In genomic region chr3:31592764-31593163, GRCh38 we compare ENCODE assay signal across 15 cellular contexts.
"Had no signal": no experiment of that assay in that cellular context is flagged by ENCODE, and none has a peak within 500 bp of the region (broad histone marks: within the 10 kb centered on the region; RNA-seq: fewer than 3 reads in every experiment).

No MANE protein-coding gene starts in this region.

- H3K4me3 Mint-ChIP-seq: WTC11 had no signal

- DNase-seq: activated CD4-positive, alpha-beta T cell treated with anti-CD3 and anti-CD28 coated beads, Interleukin-2, amount 50 U/mL, for 4 hours; activated effector memory CD4-positive, alpha-beta T cell treated with anti-CD3 and anti-CD28 coated beads, Interleukin-2, amount 50 U/mL, for 16 hours; head of caudate nucleus; left cardiac atrium; midbrain; ovary; spleen; T-helper 2 cell had no signal

- H3K27ac Mint-ChIP-seq: WTC11 had no signal

- H3K27me3 ChIP-seq: ovary, spleen had no signal

- H3K4me3 ChIP-seq: ovary, spleen, thoracic aorta had no signal

- H3K9me3 ChIP-seq: ovary, thoracic aorta had no signal

- FAIRE-seq: bronchial epithelial cell, frontal cortex, TTC549 had no signal

- H3K27ac ChIP-seq: epithelial cell of prostate, ovary, spleen, thoracic aorta had no signal

- H3K36me3 ChIP-seq: ovary had no signal

- ATAC-seq: left cardiac atrium, sciatic nerve, WTC11 had no signal
